Comparison of ENCODE assay signal across 9 cellular contexts in genomic region chr14:76872796-76873432, GRCh38. TPM values are rescaled to one million over a fixed set of nuclear protein-coding genes. Genes with fewer than 3 reads are reported as not detected.
DNase-seq lines count a peak whose midpoint lies in the region; ATAC-seq and TF ChIP-seq lines count a peak whose summit lies in the region.
"Had no signal": no experiment of that assay in that cellular context is flagged by ENCODE, and none has a peak within 500 bp of the region (broad histone marks: within the 10 kb centered on the region; RNA-seq: fewer than 3 reads in every experiment).

No MANE protein-coding gene starts in this region.

- no peaks in the 10 kb centered on the region for H3K36me3 Mint-ChIP-seq in glutamatergic neuron (ENCODE audit: unreplicated experiment)

- H3K27me3 Mint-ChIP-seq in glutamatergic neuron (ENCODE audit: unreplicated experiment) = peaks cover 7% of the 10 kb centered on the region

- no peak overlapping the region for H3K27ac Mint-ChIP-seq in glutamatergic neuron (ENCODE audit: unreplicated experiment)

- TF ChIP-seq CTCF in glutamatergic neuron (IDR thresholded peaks at IDR 0.05; ENCODE audit: partially characterized antibody, unreplicated experiment) (peak; percentile 97), psoas muscle (IDR thresholded peaks at IDR 0.05) (peak; percentile 89)

- 15 to 24% (median 18%) methylated on average over 12 of the region's 12 CpGs for WGBS in psoas muscle, 3 donors

- H3K4me1 ChIP-seq in psoas muscle = peaks cover 4% of the 10 kb centered on the region

- H3K27me3 ChIP-seq in psoas muscle (ENCODE audit: insufficient read depth in 3 of 3, low read length in 2 of 3) = peaks cover 0 to 11% (median 2%) of the 10 kb centered on the region in 3 donors

- no peak overlapping the region for H3K4me3 Mint-ChIP-seq in glutamatergic neuron (ENCODE audit: unreplicated experiment)

- no peak overlapping the region for H3K27ac ChIP-seq in psoas muscle
- H3K27ac ChIP-seq: SJSA1 had no signal

- intact Hi-C loops in psoas muscle (cut with DNase I) = loop anchor here in 1 of 2 donors (10.0 kb wide), 2 partner anchors 442 to 682 kb away; no protein-coding TSS in a partner anchor

- peaks cover 10% of the 10 kb centered on the region for H3K9me3 Mint-ChIP-seq in glutamatergic neuron (ENCODE audit: unreplicated experiment)

- ATAC-seq in psoas muscle (peak; percentile 56 to 74 (median 72)), GM21737 (IDR thresholded peaks at IDR 0.05; ENCODE audit: unreplicated experiment) (no peak)

- H3K9me3 ChIP-seq in psoas muscle = no peaks in the 10 kb centered on the region

- no peaks in the 10 kb centered on the region for H3K36me3 ChIP-seq in psoas muscle (ENCODE audit: insufficient read depth in 1 of 2, low read depth in 1 of 2)
- H3K36me3 ChIP-seq: SJSA1 had no signal

- peaks cover 22% of the 10 kb centered on the region for H3K4me1 Mint-ChIP-seq in glutamatergic neuron (ENCODE audit: low read depth, unreplicated experiment)

- peak; percentile 45 for DNase-seq in COR-L47 (lab: John Stamatoyannopoulos, UW)
- peak; percentile 55 for DNase-seq in HK-2 (ENCODE audit: unreplicated experiment)
- peak; percentile 56 for DNase-seq in RKO (ENCODE audit: low spot score)
- DNase-seq in activated gamma-delta T cell treated with anti-CD3 and anti-CD28 coated beads, Interleukin-2, amount 50 U/mL, for 16 hours (ENCODE audit: low read depth) = peak; percentile 64
- peak; percentile 77 for DNase-seq in glutamatergic neuron
- peak; percentile 48 to 76 for DNase-seq in psoas muscle
- DNase-seq in NCI-H128 (lab: John Stamatoyannopoulos, UW; ENCODE audit: unreplicated experiment) = no peak

- no peak overlapping the region for H3K4me3 ChIP-seq in psoas muscle
- H3K4me3 ChIP-seq: SJSA1 had no signal

RNA-seq across cellular contexts. Expression of gene LRRC74A, which starts 46.7 kb away (rescaled TPM):
- total RNA-seq in glutamatergic neuron (ENCODE audit: unreplicated experiment) (not detected), psoas muscle (not detected)
- not detected for polyA plus RNA-seq in psoas muscle
- total RNA-seq: SJSA1 had no signal
